In the genomic region with DNA sequence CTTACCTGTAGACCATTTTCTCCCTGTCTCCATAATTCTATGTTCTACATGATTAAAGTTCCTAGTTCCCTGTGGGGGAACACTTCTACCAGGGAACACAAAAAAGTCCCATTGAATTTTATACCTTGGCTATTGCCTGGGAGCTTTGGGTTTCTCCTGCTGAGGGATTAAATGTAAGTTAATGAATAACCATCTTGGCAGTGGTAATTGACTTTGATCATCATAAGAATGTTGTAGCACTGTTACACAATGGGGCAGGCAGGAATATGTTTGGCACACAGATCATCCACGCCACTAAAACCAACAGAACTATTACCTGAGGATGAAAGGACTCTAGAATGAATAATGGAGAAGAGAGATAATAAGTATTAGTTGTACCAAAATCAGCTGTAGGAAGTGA, we compare ENCODE assay signal across 1 cellular context.
TF ChIP-seq lines count a peak whose summit lies in the region.

No MANE protein-coding gene starts in this region.

TF ChIP-seq in liver, 16 proteins besides CTCF, POLR2A, EP300 and RAD21 (continued from another document):
- TF ChIP-seq, protein P1, sequence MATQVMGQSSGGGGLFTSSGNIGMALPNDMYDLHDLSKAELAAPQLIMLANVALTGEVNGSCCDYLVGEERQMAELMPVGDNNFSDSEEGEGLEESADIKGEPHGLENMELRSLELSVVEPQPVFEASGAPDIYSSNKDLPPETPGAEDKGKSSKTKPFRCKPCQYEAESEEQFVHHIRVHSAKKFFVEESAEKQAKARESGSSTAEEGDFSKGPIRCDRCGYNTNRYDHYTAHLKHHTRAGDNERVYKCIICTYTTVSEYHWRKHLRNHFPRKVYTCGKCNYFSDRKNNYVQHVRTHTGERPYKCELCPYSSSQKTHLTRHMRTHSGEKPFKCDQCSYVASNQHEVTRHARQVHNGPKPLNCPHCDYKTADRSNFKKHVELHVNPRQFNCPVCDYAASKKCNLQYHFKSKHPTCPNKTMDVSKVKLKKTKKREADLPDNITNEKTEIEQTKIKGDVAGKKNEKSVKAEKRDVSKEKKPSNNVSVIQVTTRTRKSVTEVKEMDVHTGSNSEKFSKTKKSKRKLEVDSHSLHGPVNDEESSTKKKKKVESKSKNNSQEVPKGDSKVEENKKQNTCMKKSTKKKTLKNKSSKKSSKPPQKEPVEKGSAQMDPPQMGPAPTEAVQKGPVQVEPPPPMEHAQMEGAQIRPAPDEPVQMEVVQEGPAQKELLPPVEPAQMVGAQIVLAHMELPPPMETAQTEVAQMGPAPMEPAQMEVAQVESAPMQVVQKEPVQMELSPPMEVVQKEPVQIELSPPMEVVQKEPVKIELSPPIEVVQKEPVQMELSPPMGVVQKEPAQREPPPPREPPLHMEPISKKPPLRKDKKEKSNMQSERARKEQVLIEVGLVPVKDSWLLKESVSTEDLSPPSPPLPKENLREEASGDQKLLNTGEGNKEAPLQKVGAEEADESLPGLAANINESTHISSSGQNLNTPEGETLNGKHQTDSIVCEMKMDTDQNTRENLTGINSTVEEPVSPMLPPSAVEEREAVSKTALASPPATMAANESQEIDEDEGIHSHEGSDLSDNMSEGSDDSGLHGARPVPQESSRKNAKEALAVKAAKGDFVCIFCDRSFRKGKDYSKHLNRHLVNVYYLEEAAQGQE (IDR thresholded peaks at IDR 0.05): peak; percentile 73
- TF ChIP-seq JUND (IDR thresholded peaks at IDR 0.05) (peak; percentile 41 to 83), FOXA2 (IDR thresholded peaks at IDR 0.05) (peak; percentile 89), RXRA (IDR thresholded peaks at IDR 0.05) (peak in 1 of 2 donors; percentile 81), TAF1 (conservative IDR thresholded peaks at IDR 0.05) (no peak), NR2F2 (IDR thresholded peaks at IDR 0.05) (no peak)
- TF ChIP-seq, protein P2, sequence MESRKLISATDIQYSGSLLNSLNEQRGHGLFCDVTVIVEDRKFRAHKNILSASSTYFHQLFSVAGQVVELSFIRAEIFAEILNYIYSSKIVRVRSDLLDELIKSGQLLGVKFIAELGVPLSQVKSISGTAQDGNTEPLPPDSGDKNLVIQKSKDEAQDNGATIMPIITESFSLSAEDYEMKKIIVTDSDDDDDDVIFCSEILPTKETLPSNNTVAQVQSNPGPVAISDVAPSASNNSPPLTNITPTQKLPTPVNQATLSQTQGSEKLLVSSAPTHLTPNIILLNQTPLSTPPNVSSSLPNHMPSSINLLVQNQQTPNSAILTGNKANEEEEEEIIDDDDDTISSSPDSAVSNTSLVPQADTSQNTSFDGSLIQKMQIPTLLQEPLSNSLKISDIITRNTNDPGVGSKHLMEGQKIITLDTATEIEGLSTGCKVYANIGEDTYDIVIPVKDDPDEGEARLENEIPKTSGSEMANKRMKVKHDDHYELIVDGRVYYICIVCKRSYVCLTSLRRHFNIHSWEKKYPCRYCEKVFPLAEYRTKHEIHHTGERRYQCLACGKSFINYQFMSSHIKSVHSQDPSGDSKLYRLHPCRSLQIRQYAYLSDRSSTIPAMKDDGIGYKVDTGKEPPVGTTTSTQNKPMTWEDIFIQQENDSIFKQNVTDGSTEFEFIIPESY (IDR thresholded peaks at IDR 0.05): peak; percentile 78
- TF ChIP-seq, protein P3, sequence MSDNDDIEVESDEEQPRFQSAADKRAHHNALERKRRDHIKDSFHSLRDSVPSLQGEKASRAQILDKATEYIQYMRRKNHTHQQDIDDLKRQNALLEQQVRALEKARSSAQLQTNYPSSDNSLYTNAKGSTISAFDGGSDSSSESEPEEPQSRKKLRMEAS (IDR thresholded peaks at IDR 0.05): peak; percentile 79
- TF ChIP-seq, protein P4, sequence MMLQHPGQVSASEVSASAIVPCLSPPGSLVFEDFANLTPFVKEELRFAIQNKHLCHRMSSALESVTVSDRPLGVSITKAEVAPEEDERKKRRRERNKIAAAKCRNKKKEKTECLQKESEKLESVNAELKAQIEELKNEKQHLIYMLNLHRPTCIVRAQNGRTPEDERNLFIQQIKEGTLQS (IDR thresholded peaks at IDR 0.05): peak; percentile 27
